ENCODE assay signal across 1 cellular context in the genomic region with DNA sequence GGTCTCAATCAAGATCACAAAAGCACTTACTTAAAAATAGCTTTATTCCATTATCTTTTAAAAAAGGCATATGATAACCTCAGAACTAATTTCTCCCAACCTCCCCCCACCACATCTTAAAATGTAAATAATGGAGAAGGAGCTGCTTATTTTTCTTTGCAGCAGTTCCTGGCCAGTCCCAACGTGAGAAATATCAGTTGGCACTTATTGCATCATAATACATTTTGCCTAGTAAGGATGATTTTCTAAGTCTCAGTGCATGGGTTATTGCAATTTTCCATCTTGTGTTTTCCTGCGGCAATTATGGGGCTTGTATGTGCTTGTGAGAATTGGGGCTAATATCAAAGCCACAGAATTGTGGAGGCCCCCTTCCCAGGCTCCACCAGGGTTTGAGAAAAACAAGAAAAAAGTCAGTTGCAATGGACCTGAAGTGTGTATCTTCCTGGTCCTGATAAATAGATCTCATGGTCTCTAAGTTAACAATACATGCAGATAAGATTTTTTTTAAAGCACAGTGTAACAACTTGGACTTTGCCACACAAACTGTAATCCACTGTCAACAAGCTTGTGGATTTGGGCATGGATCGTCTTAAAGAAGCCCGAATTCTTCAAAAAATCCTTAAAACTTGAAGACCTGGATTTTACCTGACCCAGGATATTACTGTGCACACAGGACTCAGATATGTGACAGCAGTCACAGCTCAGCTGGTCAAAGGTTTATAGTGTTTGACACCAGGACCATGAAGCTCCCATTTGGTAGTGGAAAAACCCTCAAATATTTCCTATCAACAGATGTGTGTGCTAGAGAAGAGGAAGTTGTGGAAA.
TF ChIP-seq lines count a peak whose summit lies in the region.

No MANE protein-coding gene starts in this region.

TF ChIP-seq in HepG2, 621 proteins besides CTCF, POLR2A, EP300 and RAD21 (continued from another document):
- TF ChIP-seq, protein P1, sequence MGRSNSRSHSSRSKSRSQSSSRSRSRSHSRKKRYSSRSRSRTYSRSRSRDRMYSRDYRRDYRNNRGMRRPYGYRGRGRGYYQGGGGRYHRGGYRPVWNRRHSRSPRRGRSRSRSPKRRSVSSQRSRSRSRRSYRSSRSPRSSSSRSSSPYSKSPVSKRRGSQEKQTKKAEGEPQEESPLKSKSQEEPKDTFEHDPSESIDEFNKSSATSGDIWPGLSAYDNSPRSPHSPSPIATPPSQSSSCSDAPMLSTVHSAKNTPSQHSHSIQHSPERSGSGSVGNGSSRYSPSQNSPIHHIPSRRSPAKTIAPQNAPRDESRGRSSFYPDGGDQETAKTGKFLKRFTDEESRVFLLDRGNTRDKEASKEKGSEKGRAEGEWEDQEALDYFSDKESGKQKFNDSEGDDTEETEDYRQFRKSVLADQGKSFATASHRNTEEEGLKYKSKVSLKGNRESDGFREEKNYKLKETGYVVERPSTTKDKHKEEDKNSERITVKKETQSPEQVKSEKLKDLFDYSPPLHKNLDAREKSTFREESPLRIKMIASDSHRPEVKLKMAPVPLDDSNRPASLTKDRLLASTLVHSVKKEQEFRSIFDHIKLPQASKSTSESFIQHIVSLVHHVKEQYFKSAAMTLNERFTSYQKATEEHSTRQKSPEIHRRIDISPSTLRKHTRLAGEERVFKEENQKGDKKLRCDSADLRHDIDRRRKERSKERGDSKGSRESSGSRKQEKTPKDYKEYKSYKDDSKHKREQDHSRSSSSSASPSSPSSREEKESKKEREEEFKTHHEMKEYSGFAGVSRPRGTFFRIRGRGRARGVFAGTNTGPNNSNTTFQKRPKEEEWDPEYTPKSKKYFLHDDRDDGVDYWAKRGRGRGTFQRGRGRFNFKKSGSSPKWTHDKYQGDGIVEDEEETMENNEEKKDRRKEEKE (IDR thresholded peaks at IDR 0.05) = no peak
- TF ChIP-seq CREM (IDR thresholded peaks at IDR 0.05) (peak; percentile 37), CREM (CRISPR knock-in tag; IDR thresholded peaks at IDR 0.05) (no peak), ZNF557 (CRISPR knock-in tag; IDR thresholded peaks at IDR 0.05) (peak; percentile 100), NCOA2 (CRISPR knock-in tag; IDR thresholded peaks at IDR 0.05) (0 out of 2 replicates have a peak, but pooled peaks have one; percentile 22), ZNF333 (CRISPR knock-in tag; IDR thresholded peaks at IDR 0.05; ENCODE audit: borderline replicate concordance) (no peak), RXRB (CRISPR knock-in tag; IDR thresholded peaks at IDR 0.05; ENCODE audit: borderline replicate concordance) (peak; percentile 15; the same call in 1 of the 2 replicates), TARDBP (CRISPR knock-in tag; IDR thresholded peaks at IDR 0.05) (peak; percentile 24; the same call in 1 of the 2 replicates), TBX2 (CRISPR knock-in tag; IDR thresholded peaks at IDR 0.05; ENCODE audit: borderline replicate concordance) (peak; percentile 54; the same call in 1 of the 2 replicates), SP5 (CRISPR knock-in tag; IDR thresholded peaks at IDR 0.05; ENCODE audit: borderline replicate concordance, low read depth) (no peak), FOXJ3 (CRISPR knock-in tag; IDR thresholded peaks at IDR 0.05; ENCODE audit: borderline replicate concordance) (peak; percentile 48; the same call in 1 of the 2 replicates), PHF5A (CRISPR knock-in tag; IDR thresholded peaks at IDR 0.05; ENCODE audit: low read depth, unreplicated experiment) (peak; percentile 22), HNF4G (IDR thresholded peaks at IDR 0.05; ENCODE audit: borderline replicate concordance, low read depth, low read length) (peak; percentile 64), HNF4G (CRISPR knock-in tag; IDR thresholded peaks at IDR 0.05; ENCODE audit: borderline replicate concordance, low read depth) (no peak), STAT5B (CRISPR knock-in tag; IDR thresholded peaks at IDR 0.05) (no peak), GTF2F1 (IDR thresholded peaks at IDR 0.05; ENCODE audit: low read length) (no peak), NR2C2 (CRISPR knock-in tag; IDR thresholded peaks at IDR 0.05; ENCODE audit: borderline replicate concordance) (no peak), ZFP36L1 (CRISPR knock-in tag; IDR thresholded peaks at IDR 0.05) (no peak), CHD4 (IDR thresholded peaks at IDR 0.05; ENCODE audit: borderline replicate concordance, low read length) (0 out of 2 replicates have a peak, but pooled peaks have one; percentile 30), NR2F6 (IDR thresholded peaks at IDR 0.05) (no peak), NR2F6 (CRISPR knock-in tag; IDR thresholded peaks at IDR 0.05) (0 out of 2 replicates have a peak, but pooled peaks have one; percentile 9), DPF2 (CRISPR knock-in tag; IDR thresholded peaks at IDR 0.05; ENCODE audit: borderline replicate concordance, low read depth) (peak; percentile 34; the same call in 1 of the 2 replicates), FOXA1 (IDR thresholded peaks at IDR 0.05) (no peak), FOXA1 (CRISPR knock-in tag; IDR thresholded peaks at IDR 0.05) (peak; percentile 68), FOXP1 (IDR thresholded peaks at IDR 0.05) (no peak), FOXP1 (CRISPR knock-in tag; IDR thresholded peaks at IDR 0.05) (peak; percentile 71), POLR2G (IDR thresholded peaks at IDR 0.05; ENCODE audit: low read depth, low read length) (peak; percentile 64), ELF3 (CRISPR knock-in tag; IDR thresholded peaks at IDR 0.05) (peak; percentile 40), ZNF12 (CRISPR knock-in tag; IDR thresholded peaks at IDR 0.05) (peak; percentile 90)
- TF ChIP-seq, protein P2, sequence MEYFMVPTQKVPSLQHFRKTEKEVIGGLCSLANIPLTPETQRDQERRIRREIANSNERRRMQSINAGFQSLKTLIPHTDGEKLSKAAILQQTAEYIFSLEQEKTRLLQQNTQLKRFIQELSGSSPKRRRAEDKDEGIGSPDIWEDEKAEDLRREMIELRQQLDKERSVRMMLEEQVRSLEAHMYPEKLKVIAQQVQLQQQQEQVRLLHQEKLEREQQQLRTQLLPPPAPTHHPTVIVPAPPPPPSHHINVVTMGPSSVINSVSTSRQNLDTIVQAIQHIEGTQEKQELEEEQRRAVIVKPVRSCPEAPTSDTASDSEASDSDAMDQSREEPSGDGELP (IDR thresholded peaks at IDR 0.05; ENCODE audit: borderline replicate concordance, low read depth) = peak; percentile 83
- TF ChIP-seq, protein P3, sequence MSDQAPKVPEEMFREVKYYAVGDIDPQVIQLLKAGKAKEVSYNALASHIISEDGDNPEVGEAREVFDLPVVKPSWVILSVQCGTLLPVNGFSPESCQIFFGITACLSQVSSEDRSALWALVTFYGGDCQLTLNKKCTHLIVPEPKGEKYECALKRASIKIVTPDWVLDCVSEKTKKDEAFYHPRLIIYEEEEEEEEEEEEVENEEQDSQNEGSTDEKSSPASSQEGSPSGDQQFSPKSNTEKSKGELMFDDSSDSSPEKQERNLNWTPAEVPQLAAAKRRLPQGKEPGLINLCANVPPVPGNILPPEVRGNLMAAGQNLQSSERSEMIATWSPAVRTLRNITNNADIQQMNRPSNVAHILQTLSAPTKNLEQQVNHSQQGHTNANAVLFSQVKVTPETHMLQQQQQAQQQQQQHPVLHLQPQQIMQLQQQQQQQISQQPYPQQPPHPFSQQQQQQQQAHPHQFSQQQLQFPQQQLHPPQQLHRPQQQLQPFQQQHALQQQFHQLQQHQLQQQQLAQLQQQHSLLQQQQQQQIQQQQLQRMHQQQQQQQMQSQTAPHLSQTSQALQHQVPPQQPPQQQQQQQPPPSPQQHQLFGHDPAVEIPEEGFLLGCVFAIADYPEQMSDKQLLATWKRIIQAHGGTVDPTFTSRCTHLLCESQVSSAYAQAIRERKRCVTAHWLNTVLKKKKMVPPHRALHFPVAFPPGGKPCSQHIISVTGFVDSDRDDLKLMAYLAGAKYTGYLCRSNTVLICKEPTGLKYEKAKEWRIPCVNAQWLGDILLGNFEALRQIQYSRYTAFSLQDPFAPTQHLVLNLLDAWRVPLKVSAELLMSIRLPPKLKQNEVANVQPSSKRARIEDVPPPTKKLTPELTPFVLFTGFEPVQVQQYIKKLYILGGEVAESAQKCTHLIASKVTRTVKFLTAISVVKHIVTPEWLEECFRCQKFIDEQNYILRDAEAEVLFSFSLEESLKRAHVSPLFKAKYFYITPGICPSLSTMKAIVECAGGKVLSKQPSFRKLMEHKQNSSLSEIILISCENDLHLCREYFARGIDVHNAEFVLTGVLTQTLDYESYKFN (CRISPR knock-in tag; conservative IDR thresholded peaks at IDR 0.05) = peak; percentile 83
- TF ChIP-seq, protein P4, sequence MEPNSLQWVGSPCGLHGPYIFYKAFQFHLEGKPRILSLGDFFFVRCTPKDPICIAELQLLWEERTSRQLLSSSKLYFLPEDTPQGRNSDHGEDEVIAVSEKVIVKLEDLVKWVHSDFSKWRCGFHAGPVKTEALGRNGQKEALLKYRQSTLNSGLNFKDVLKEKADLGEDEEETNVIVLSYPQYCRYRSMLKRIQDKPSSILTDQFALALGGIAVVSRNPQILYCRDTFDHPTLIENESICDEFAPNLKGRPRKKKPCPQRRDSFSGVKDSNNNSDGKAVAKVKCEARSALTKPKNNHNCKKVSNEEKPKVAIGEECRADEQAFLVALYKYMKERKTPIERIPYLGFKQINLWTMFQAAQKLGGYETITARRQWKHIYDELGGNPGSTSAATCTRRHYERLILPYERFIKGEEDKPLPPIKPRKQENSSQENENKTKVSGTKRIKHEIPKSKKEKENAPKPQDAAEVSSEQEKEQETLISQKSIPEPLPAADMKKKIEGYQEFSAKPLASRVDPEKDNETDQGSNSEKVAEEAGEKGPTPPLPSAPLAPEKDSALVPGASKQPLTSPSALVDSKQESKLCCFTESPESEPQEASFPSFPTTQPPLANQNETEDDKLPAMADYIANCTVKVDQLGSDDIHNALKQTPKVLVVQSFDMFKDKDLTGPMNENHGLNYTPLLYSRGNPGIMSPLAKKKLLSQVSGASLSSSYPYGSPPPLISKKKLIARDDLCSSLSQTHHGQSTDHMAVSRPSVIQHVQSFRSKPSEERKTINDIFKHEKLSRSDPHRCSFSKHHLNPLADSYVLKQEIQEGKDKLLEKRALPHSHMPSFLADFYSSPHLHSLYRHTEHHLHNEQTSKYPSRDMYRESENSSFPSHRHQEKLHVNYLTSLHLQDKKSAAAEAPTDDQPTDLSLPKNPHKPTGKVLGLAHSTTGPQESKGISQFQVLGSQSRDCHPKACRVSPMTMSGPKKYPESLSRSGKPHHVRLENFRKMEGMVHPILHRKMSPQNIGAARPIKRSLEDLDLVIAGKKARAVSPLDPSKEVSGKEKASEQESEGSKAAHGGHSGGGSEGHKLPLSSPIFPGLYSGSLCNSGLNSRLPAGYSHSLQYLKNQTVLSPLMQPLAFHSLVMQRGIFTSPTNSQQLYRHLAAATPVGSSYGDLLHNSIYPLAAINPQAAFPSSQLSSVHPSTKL (CRISPR knock-in tag; IDR thresholded peaks at IDR 0.05) = peak; percentile 65
- TF ChIP-seq, protein P5, sequence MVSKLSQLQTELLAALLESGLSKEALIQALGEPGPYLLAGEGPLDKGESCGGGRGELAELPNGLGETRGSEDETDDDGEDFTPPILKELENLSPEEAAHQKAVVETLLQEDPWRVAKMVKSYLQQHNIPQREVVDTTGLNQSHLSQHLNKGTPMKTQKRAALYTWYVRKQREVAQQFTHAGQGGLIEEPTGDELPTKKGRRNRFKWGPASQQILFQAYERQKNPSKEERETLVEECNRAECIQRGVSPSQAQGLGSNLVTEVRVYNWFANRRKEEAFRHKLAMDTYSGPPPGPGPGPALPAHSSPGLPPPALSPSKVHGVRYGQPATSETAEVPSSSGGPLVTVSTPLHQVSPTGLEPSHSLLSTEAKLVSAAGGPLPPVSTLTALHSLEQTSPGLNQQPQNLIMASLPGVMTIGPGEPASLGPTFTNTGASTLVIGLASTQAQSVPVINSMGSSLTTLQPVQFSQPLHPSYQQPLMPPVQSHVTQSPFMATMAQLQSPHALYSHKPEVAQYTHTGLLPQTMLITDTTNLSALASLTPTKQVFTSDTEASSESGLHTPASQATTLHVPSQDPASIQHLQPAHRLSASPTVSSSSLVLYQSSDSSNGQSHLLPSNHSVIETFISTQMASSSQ (IDR thresholded peaks at IDR 0.05; ENCODE audit: low read depth) = no peak
- TF ChIP-seq, protein P5 (CRISPR knock-in tag; IDR thresholded peaks at IDR 0.05; ENCODE audit: borderline replicate concordance) = 0 out of 2 replicates have a peak, but pooled peaks have one; percentile 30
- TF ChIP-seq, protein P6, sequence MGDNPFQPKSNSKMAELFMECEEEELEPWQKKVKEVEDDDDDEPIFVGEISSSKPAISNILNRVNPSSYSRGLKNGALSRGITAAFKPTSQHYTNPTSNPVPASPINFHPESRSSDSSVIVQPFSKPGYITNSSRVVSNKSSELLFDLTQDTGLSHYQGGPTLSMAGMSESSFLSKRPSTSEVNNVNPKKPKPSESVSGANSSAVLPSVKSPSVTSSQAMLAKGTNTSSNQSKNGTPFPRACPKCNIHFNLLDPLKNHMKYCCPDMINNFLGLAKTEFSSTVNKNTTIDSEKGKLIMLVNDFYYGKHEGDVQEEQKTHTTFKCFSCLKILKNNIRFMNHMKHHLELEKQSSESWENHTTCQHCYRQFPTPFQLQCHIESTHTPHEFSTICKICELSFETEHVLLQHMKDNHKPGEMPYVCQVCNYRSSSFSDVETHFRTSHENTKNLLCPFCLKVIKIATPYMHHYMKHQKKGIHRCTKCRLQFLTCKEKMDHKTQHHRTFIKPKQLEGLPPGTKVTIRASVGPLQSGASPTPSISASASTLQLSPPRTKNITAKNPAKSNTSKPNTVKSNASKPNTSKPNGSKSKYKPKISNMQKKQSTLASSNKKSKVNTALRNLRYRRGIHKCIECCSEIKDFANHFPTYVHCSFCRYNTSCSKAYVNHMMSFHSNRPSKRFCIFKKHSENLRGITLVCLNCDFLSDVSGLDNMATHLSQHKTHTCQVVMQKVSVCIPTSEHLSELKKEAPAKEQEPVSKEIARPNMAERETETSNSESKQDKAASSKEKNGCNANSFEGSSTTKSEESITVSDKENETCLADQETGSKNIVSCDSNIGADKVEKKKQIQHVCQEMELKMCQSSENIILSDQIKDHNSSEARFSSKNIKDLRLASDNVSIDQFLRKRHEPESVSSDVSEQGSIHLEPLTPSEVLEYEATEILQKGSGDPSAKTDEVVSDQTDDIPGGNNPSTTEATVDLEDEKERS (CRISPR knock-in tag; IDR thresholded peaks at IDR 0.05) = 0 out of 2 replicates have a peak, but pooled peaks have one; percentile 4
